21 cellular contexts compared by ENCODE assay signal in genomic region chr10:85238676-85239075, GRCh38.
"Had no signal": no experiment of that assay in that cellular context is flagged by ENCODE, and none has a peak within 500 bp of the region (broad histone marks: within the 10 kb centered on the region; RNA-seq: fewer than 3 reads in every experiment).

No MANE protein-coding gene starts in this region.

- ATAC-seq: K562 had no signal

- H3K36me3 ChIP-seq: SJSA1 had no signal

- H3K9ac ChIP-seq: KMS-11 had no signal

- H3K27ac ChIP-seq: HL-60, KMS-11, SJSA1, SK-N-MC had no signal

- H3K4me2 ChIP-seq: KMS-11 had no signal

- DNase-seq: Kasumi-1, NCI-H1436, NCI-H1694, NCI-H187 treated with DMSO at 0.1 percent for 48 hours, NCI-H2171 treated with DMSO at 0.1 percent for 48 hours, NCI-H226, NCI-H446, NCI-H524 treated with DMSO at 0.1 percent for 48 hours, NCI-H69, NCI-H774, Right ventricle myocardium superior, RPMI8226, SIG-M5 had no signal

- H3K4me1 Mint-ChIP-seq: IgD-negative memory B cell had no signal

- H3K27me3 ChIP-seq: SJSA1 had no signal

- H3K4me3 ChIP-seq: K562, SJSA1, SK-N-MC had no signal

- H3K9me3 Mint-ChIP-seq: IgD-negative memory B cell had no signal

- H3K9me3 ChIP-seq: SJSA1 had no signal

- H3K4me1 ChIP-seq: SJSA1 had no signal

- H3K27ac Mint-ChIP-seq: IgD-negative memory B cell had no signal

- H3K36me3 Mint-ChIP-seq: IgD-negative memory B cell had no signal

- H3K4me3 Mint-ChIP-seq: IgD-negative memory B cell had no signal

- FAIRE-seq: HTR-8/SVneo, K562, RCC 7860 had no signal
